12 cellular contexts compared by ENCODE assay signal in the genomic region with DNA sequence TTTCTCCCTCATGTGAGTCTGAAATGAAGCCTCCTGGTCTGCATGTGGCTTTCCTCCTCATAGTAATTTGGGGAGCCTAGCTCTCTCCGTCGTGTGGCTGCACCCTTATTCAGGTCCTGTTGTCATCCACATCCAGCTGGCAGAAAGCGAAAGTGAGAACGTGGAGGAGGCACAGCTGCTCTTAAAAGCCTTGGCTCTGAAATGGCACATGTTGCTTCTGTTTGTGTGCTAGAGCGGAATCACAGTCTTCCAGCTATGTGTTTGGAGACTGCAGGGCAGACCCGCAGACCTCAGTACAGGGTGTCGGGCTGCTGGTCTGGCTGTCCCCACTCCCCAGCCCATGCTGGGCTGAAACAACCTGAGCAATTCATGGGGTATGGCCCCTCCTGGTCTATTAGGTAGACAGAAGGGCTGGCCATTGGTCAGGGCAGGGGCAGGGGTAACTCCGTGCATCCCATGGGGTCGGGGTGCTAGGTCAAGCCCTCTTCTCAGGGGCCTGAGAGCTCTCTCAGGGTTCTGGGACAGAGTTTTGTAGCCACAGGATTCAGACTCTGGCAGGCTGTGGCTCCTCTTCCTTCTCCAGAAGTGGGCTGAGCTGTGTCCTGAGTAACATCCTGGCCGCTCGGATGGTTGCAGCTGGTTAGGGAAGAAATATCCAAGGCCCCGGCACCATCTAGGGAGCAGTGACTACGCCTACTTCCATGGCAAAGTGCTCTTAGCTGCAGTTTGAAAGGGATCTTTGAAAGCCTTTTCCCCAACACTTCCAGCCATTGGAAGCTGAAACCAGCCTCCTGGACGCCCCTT. TPM values are rescaled to one million over a fixed set of nuclear protein-coding genes. Genes with fewer than 3 reads are reported as not detected.
A peak's percentile ranks its signal among the peaks of the same experiment; 100 is the strongest.
DNase-seq lines count a peak whose midpoint lies in the region; ATAC-seq and TF ChIP-seq lines count a peak whose summit lies in the region.
"Had no signal": no experiment of that assay in that cellular context is flagged by ENCODE, and none has a peak within 500 bp of the region (broad histone marks: within the 10 kb centered on the region; RNA-seq: fewer than 3 reads in every experiment).

No MANE protein-coding gene starts in this region.

- TF ChIP-seq POLR2A in ovary (IDR thresholded peaks at IDR 0.05) = no peak

- TF ChIP-seq CTCF in Calu3 (IDR thresholded peaks at IDR 0.05; ENCODE audit: unreplicated experiment) (no peak), epithelial cell of proximal tubule (conservative IDR thresholded peaks at IDR 0.05; ENCODE audit: low read depth, low read length) (no peak), ovary (IDR thresholded peaks at IDR 0.05) (no peak), progenitor cell of endocrine pancreas (IDR thresholded peaks at IDR 0.05; ENCODE audit: unreplicated experiment) (no peak)

- H3K4me1 Mint-ChIP-seq in Calu3 (ENCODE audit: low read depth, unreplicated experiment) = no peaks in the 10 kb centered on the region
- H3K4me1 Mint-ChIP-seq in progenitor cell of endocrine pancreas (ENCODE audit: low read depth) = no peaks in the 10 kb centered on the region

- no peaks in the 10 kb centered on the region for H3K36me3 Mint-ChIP-seq in Calu3 (ENCODE audit: insufficient read depth, unreplicated experiment)
- H3K36me3 Mint-ChIP-seq in progenitor cell of endocrine pancreas (ENCODE audit: insufficient read depth) = no peaks in the 10 kb centered on the region
- H3K36me3 Mint-ChIP-seq: mesothelial cell of epicardium had no signal

- no TSS peak for BruUV-seq in Calu3 (replicated peaks; lab: Mats Ljungman, UMichigan)

- peak overlapping the region; percentile 60 to 87 for H3K27ac ChIP-seq in ovary
- H3K27ac ChIP-seq in effector memory CD4-positive, alpha-beta T cell (ENCODE audit: insufficient read depth, low read length, poor library complexity, severe bottlenecking) = no peak overlapping the region
- H3K27ac ChIP-seq: HL-60 had no signal

- H3K9me3 ChIP-seq in ovary = no peaks in the 10 kb centered on the region
- no peaks in the 10 kb centered on the region for H3K9me3 ChIP-seq in effector memory CD4-positive, alpha-beta T cell (ENCODE audit: control insufficient read depth, low read length)

- H3K4me3 ChIP-seq in epithelial cell of proximal tubule (ENCODE audit: low read depth, low read length) = peak overlapping the region; percentile 31
- no peak overlapping the region for H3K4me3 ChIP-seq in ovary
- H3K4me3 ChIP-seq in effector memory CD4-positive, alpha-beta T cell (ENCODE audit: insufficient read depth, low read depth, low read length, poor library complexity, severe bottlenecking) = no peak overlapping the region

- peaks cover 24% of the 10 kb centered on the region for H3K4me1 ChIP-seq in ovary (ENCODE audit: insufficient read depth)
- H3K4me1 ChIP-seq in effector memory CD4-positive, alpha-beta T cell (ENCODE audit: control insufficient read depth, insufficient read depth, low read length, poor library complexity, severe bottlenecking) = no peaks in the 10 kb centered on the region

- intact Hi-C loops in Calu3 (cut with micrococcal nuclease; ENCODE audit: unreplicated experiment) = loop anchor here (10.0 kb wide), 1 partner anchor 62 kb away; no protein-coding TSS in a partner anchor
- intact Hi-C loops in ovary (cut with DNase I) = loop anchor here in 1 of 4 donors (5.0 kb wide), 1 partner anchor 34 kb away; no protein-coding TSS in a partner anchor

- no peak for ATAC-seq in GM18870 (IDR thresholded peaks at IDR 0.05; ENCODE audit: unreplicated experiment)

- H3K27ac Mint-ChIP-seq in Calu3 (ENCODE audit: unreplicated experiment) (no peak overlapping the region), progenitor cell of endocrine pancreas (no peak overlapping the region)
- H3K27ac Mint-ChIP-seq: mesothelial cell of epicardium had no signal

- H3K9me3 Mint-ChIP-seq in Calu3 (ENCODE audit: low read depth, unreplicated experiment) = no peaks in the 10 kb centered on the region
- no peaks in the 10 kb centered on the region for H3K9me3 Mint-ChIP-seq in progenitor cell of endocrine pancreas (ENCODE audit: low read depth)
- H3K9me3 Mint-ChIP-seq: mesothelial cell of epicardium had no signal

- CTCF ChIA-PET in Calu3 (lab: Charles Lee) = no interaction called here

- H3K4me3 Mint-ChIP-seq in Calu3 (ENCODE audit: low read depth, unreplicated experiment) (peak overlapping the region; percentile 25), progenitor cell of endocrine pancreas (ENCODE audit: low read depth) (no peak overlapping the region)
- H3K4me3 Mint-ChIP-seq: mesothelial cell of epicardium had no signal

- 11 to 19% (median 12%) methylated on average over 13 to 14 of the region's 14 CpGs for WGBS in ovary, 3 donors

- TF ChIP-seq EP300 in ovary (IDR thresholded peaks at IDR 0.05) = no peak

- no peaks in the 10 kb centered on the region for H3K36me3 ChIP-seq in ovary
- H3K36me3 ChIP-seq in effector memory CD4-positive, alpha-beta T cell (ENCODE audit: control insufficient read depth, insufficient read depth, low read length) = no peaks in the 10 kb centered on the region

- DNase-seq in Calu3 (no peak), NCI-H2107 (lab: John Stamatoyannopoulos, UW) (peak; percentile 15), epithelial cell of proximal tubule (ENCODE audit: low read depth) (no peak), ovary (peak; percentile 37 to 50 (median 47)), cortex of kidney (lab: John Stamatoyannopoulos, UW) (no peak), progenitor cell of endocrine pancreas (ENCODE audit: low spot score, unreplicated experiment) (no peak)
- no peak for DNase-seq in effector memory CD4-positive, alpha-beta T cell
- DNase-seq: activated CD8-positive, alpha-beta memory T cell treated with anti-CD3 and anti-CD28 coated beads, Interleukin-2, amount 50 U/mL, for 48 hours; GDM1 had no signal

- no peaks in the 10 kb centered on the region for H3K27me3 ChIP-seq in ovary
- H3K27me3 ChIP-seq in effector memory CD4-positive, alpha-beta T cell (replicated peaks; ENCODE audit: control insufficient read depth, insufficient read depth, low read length, poor library complexity, severe bottlenecking) = no peaks in the 10 kb centered on the region

- H3K27me3 Mint-ChIP-seq in Calu3 (ENCODE audit: unreplicated experiment) (peaks cover 55% of the 10 kb centered on the region), progenitor cell of endocrine pancreas (peaks cover 11% of the 10 kb centered on the region)

RNA-seq across cellular contexts. Expression of gene C11orf96, which starts 50.6 kb away (rescaled TPM):
- total RNA-seq in Calu3 (2022) = 0.38 TPM in 1 of 2 replicates, not detected in the other
- total RNA-seq in epithelial cell of proximal tubule = 0.46 TPM in 1 of 2 replicates, not detected in the other
- 1,000 to 10,000 TPM in 2 of 7 donors, 100 to 1,000 TPM in 5; 213 to 1,276 (median 506) TPM for total RNA-seq in ovary
- polyA plus RNA-seq in ovary = 100 to 1,000 TPM in 1 of 2 donors, 10 to 100 TPM in 1; 35.9 to 218 TPM
- total RNA-seq in progenitor cell of endocrine pancreas = 0.38 and 0.47 TPM in 2 replicates

RNA-seq across cellular contexts. Expression of gene ACCSL, which starts 54.7 kb away (rescaled TPM):
- not detected in 2 replicates for total RNA-seq in Calu3 (2022)
- not detected in 2 replicates for total RNA-seq in epithelial cell of proximal tubule
- total RNA-seq in ovary = not detected
- polyA plus RNA-seq in ovary = under 1 TPM; 0.05 to 0.67 TPM
- total RNA-seq in progenitor cell of endocrine pancreas = not detected in 2 replicates
- total RNA-seq: mesothelial cell of epicardium had no signal

Comparison
In these comparisons a context has a peak if more than half of its experiments do, and no peak if none do; other contexts are left out.
1. DNase-seq: peak in NCI-H2107 (single experiment) and ovary (5 of 5); none in Calu3 (single experiment), epithelial cell of proximal tubule (single experiment), cortex of kidney (single experiment), progenitor cell of endocrine pancreas (single experiment) and effector memory CD4-positive, alpha-beta T cell (0 of 3).
2. RNA of gene C11orf96, which starts 50.6 kb away (total RNA-seq): 213 to 1,276 TPM in ovary; 0.46 TPM in epithelial cell of proximal tubule, 0.38 to 0.47 TPM in progenitor cell of endocrine pancreas and 0.38 TPM in Calu3; every median in the first group is over 100 times any median in the second.